In the genomic region with DNA sequence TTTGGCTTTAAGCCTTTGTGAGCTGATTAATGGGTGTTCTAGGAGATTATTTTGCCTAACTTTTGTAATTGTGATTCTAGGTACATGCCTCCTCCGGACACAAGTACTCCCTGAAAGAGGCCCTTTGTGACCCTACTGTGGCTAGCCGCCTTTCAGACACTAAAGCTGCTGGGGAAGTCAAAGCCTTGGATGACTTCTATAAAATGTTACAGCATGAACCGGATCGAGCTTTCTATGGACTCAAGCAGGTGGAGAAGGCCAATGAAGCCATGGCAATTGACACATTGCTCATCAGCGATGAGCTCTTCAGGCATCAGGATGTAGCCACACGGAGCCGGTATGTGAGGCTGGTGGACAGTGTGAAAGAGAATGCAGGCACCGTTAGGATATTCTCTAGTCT, we compare ENCODE assay signal across 8 cellular contexts. TPM values are rescaled to one million over a fixed set of nuclear protein-coding genes. Genes with fewer than 3 reads are reported as not detected.
DNase-seq lines count a peak whose midpoint lies in the region; ATAC-seq and TF ChIP-seq lines count a peak whose summit lies in the region.

No MANE protein-coding gene starts in this region.

- H3K9ac ChIP-seq in rectal smooth muscle tissue (ENCODE audit: low read length) = no peak overlapping the region

- H3K4me3 ChIP-seq in cardiac muscle cell (peak overlapping the region; percentile 73), rectal smooth muscle tissue (ENCODE audit: low read length) (peak overlapping the region; percentile 95)

- peak overlapping the region; percentile 94 for H3K27ac ChIP-seq in cardiac muscle cell
- H3K27ac ChIP-seq in VCaP = peak overlapping the region; percentile 85
- H3K27ac ChIP-seq in foreskin keratinocyte = peak overlapping the region; percentile 62
- peak overlapping the region; percentile 94 for H3K27ac ChIP-seq in rectal smooth muscle tissue (ENCODE audit: low read depth, low read length)

- no peaks in the 10 kb centered on the region for H3K9me3 ChIP-seq in cardiac muscle cell (ENCODE audit: low read depth)

- no peak for TF ChIP-seq CTCF in cardiac muscle cell (IDR thresholded peaks at IDR 0.05; ENCODE audit: low read depth, low read length)
- TF ChIP-seq CTCF in VCaP (conservative IDR thresholded peaks at IDR 0.05) = no peak
- TF ChIP-seq CTCF in foreskin keratinocyte (conservative IDR thresholded peaks at IDR 0.05) = no peak

- DNase-seq in cardiac muscle cell (ENCODE audit: low read depth in 1 of 2, low spot score in 1 of 2) (peak in 1 of 2 donors; percentile 17), Right ventricle myocardium superior (no peak), foreskin keratinocyte (peak in 1 of 2 donors; percentile 23)
- DNase-seq in effector CD8-positive, alpha-beta T cell (lab: John Stamatoyannopoulos, UW) = no peak
- DNase-seq in NK-92 treated with Interleukin-12 subunit alpha and Interleukin-12 subunit beta, amount 100 ng/mL, for 24 hours (lab: John Stamatoyannopoulos, UW) = no peak

- H3K36me3 ChIP-seq in cardiac muscle cell (no peaks in the 10 kb centered on the region), rectal smooth muscle tissue (ENCODE audit: control insufficient read depth, insufficient read depth, low read length) (no peaks in the 10 kb centered on the region)

- H3K4me1 ChIP-seq in cardiac muscle cell (ENCODE audit: low read depth) = peaks cover 30% of the 10 kb centered on the region
- H3K4me1 ChIP-seq in foreskin keratinocyte = peaks cover 10% of the 10 kb centered on the region
- H3K4me1 ChIP-seq in rectal smooth muscle tissue (ENCODE audit: control insufficient read depth, insufficient read depth, low read length) = peaks cover 33% of the 10 kb centered on the region

- H3K27me3 ChIP-seq in cardiac muscle cell (no peaks in the 10 kb centered on the region), foreskin keratinocyte (no peaks in the 10 kb centered on the region), rectal smooth muscle tissue (ENCODE audit: control insufficient read depth, insufficient read depth, low read length) (no peaks in the 10 kb centered on the region)

- ATAC-seq in Right ventricle myocardium superior (ENCODE audit: poor library complexity) (no peak), foreskin keratinocyte (no peak), HG02870 (IDR thresholded peaks at IDR 0.05; ENCODE audit: unreplicated experiment) (no peak)

- intact Hi-C loops in Right ventricle myocardium superior (cut with DNase I) = no loop called here

RNA-seq across cellular contexts. Expression of gene ITGA1, which starts 13.6 kb away (rescaled TPM):
- total RNA-seq in cardiac muscle cell = 2.9 and 6.8 TPM in 2 replicates
- 2.1 and 7.3 TPM in 2 replicates for polyA plus RNA-seq in cardiac muscle cell
- 23.6 TPM for total RNA-seq in Right ventricle myocardium superior
- total RNA-seq in foreskin keratinocyte = 2.5 and 7.6 TPM in 2 replicates
- 0.36 and 0.84 TPM in 2 replicates for polyA plus RNA-seq in foreskin keratinocyte

RNA-seq across cellular contexts. Expression of gene PELO, which starts 13.6 kb away (rescaled TPM):
- total RNA-seq in cardiac muscle cell (15.3 and 15.6 TPM in 2 replicates), Right ventricle myocardium superior (16.9 TPM), foreskin keratinocyte (16.2 and 17.1 TPM in 2 replicates)
- polyA plus RNA-seq in cardiac muscle cell (14.5 and 16.8 TPM in 2 replicates), foreskin keratinocyte (21.4 and 22.3 TPM in 2 replicates)
